In genomic region chr1:26784886-26785285, GRCh38 we compare ENCODE assay signal across 11 cellular contexts. TPM values are rescaled to one million over a fixed set of nuclear protein-coding genes. Genes with fewer than 3 reads are reported as not detected.
DNase-seq lines count a peak whose midpoint lies in the region; ATAC-seq and TF ChIP-seq lines count a peak whose summit lies in the region.
"Had no signal": no experiment of that assay in that cellular context is flagged by ENCODE, and none has a peak within 500 bp of the region (broad histone marks: within the 10 kb centered on the region; RNA-seq: fewer than 3 reads in every experiment).

No MANE protein-coding gene starts in this region.

- H3K4me3 ChIP-seq in heart right ventricle, result no peak overlapping the region

- H3K9me3 Mint-ChIP-seq in chondrocyte (ENCODE audit: low read depth) (no peaks in the 10 kb centered on the region), nephron (no peaks in the 10 kb centered on the region)

- no peak for ATAC-seq in heart right ventricle
- ATAC-seq in left cardiac atrium, result no peak

- 95 to 97% methylated on average over 1 of the region's 1 CpG for WGBS in heart right ventricle, 2 donors

- peaks cover 15% of the 10 kb centered on the region for H3K36me3 Mint-ChIP-seq in chondrocyte (ENCODE audit: low read depth)
- peaks cover 29% of the 10 kb centered on the region for H3K36me3 Mint-ChIP-seq in nephron (ENCODE audit: low read depth)

- no peaks in the 10 kb centered on the region for H3K27me3 ChIP-seq in heart right ventricle

- H3K9me3 ChIP-seq in heart right ventricle, result no peaks in the 10 kb centered on the region

- H3K27me3 Mint-ChIP-seq in chondrocyte (ENCODE audit: low read depth) (no peaks in the 10 kb centered on the region), nephron (ENCODE audit: low read depth) (peaks cover 7% of the 10 kb centered on the region)

- H3K4me1 ChIP-seq in heart right ventricle, result peaks cover 25 to 89% (median 70%) of the 10 kb centered on the region in 9 donors

- DNase-seq in heart right ventricle (no peak), left cardiac atrium (no peak), chondrocyte (ENCODE audit: low spot score) (no peak), mucosa of gallbladder (ENCODE audit: low spot score) (no peak), dermis blood vessel endothelial cell (no peak), HuH-7.5 (ENCODE audit: low spot score) (no peak), NCI-H187 (lab: John Stamatoyannopoulos, UW) (no peak)
- DNase-seq: AML-193, NCI-H1105, SIG-M5 had no signal

- intact Hi-C loops in heart right ventricle (cut with DNase I) (loop anchor here in 6 of 10 donors (2.0 to 10.0 kb wide), 6 partner anchors 33 to 108 kb away; partner anchors contain the start of gene ARID1A (in 1 of the 6)), left cardiac atrium (cut with DNase I) (loop anchor here (5.0 to 10.0 kb wide), 3 partner anchors 33 to 280 kb away; partner anchors contain the start of gene ARID1A (in 1 of the 2))

- peak overlapping the region in 9 of 10 donors; percentile 72 to 100 (median 99) for H3K27ac ChIP-seq in heart right ventricle

- peak overlapping the region; percentile 85 for H3K27ac Mint-ChIP-seq in chondrocyte (ENCODE audit: unreplicated experiment)
- H3K27ac Mint-ChIP-seq in nephron, result peak overlapping the region; percentile 98 to 100 (median 100)

- H3K36me3 ChIP-seq in heart right ventricle, result peaks cover 0 to 34% (median 7%) of the 10 kb centered on the region in 9 donors

- TF ChIP-seq CTCF in heart right ventricle (IDR thresholded peaks at IDR 0.05) (no peak), chondrocyte (IDR thresholded peaks at IDR 0.05) (no peak), nephron (IDR thresholded peaks at IDR 0.05; ENCODE audit: unreplicated experiment in 3 of 3) (no peak)

- H3K4me3 Mint-ChIP-seq in chondrocyte (ENCODE audit: unreplicated experiment), result no peak overlapping the region
- peak overlapping the region; percentile 26 to 69 (median 57) for H3K4me3 Mint-ChIP-seq in nephron

- H3K4me1 Mint-ChIP-seq in chondrocyte (ENCODE audit: low read depth), result peaks cover 71% of the 10 kb centered on the region
- peaks cover 67% of the 10 kb centered on the region for H3K4me1 Mint-ChIP-seq in nephron

RNA-seq across cellular contexts. Expression of gene PIGV, which starts 2.9 kb away (rescaled TPM):
- total RNA-seq in heart right ventricle (1 to 10 TPM; 2.7 to 7.5 (median 4.6) TPM), left cardiac atrium (1 to 10 TPM; 6.1 to 6.7 TPM), chondrocyte (11.2 to 15.8 TPM (median 12.4 TPM) in 3 replicates), mucosa of gallbladder (19.3 TPM), dermis blood vessel endothelial cell (9.4 and 10.1 TPM in 2 replicates)
- 1 to 10 TPM; 2.9 to 3.4 TPM for polyA plus RNA-seq in heart right ventricle

RNA-seq across cellular contexts. Expression of gene ZDHHC18, which starts 41.6 kb away (rescaled TPM):
- 10 to 100 TPM in 8 of 10 donors, 1 to 10 TPM in 2; 7.4 to 19.1 (median 11.8) TPM for total RNA-seq in heart right ventricle
- 10 to 100 TPM in 1 of 2 donors, 1 to 10 TPM in 1; 9.9 to 12.8 TPM for polyA plus RNA-seq in heart right ventricle
- 10 to 100 TPM; 15.6 to 18.6 TPM for total RNA-seq in left cardiac atrium
- 20.2 to 27.8 TPM (median 25.5 TPM) in 3 replicates for total RNA-seq in chondrocyte
- total RNA-seq in mucosa of gallbladder, result 20.4 TPM
- 6.8 and 9.2 TPM in 2 replicates for total RNA-seq in dermis blood vessel endothelial cell
